11 cellular contexts compared by ENCODE assay signal in genomic region chr1:228736844-228737415, GRCh38. TPM values are rescaled to one million over a fixed set of nuclear protein-coding genes. Genes with fewer than 3 reads are reported as not detected.
A peak's percentile ranks its signal among the peaks of the same experiment; 100 is the strongest.
DNase-seq lines count a peak whose midpoint lies in the region; ATAC-seq and TF ChIP-seq lines count a peak whose summit lies in the region.
"Had no signal": no experiment of that assay in that cellular context is flagged by ENCODE, and none has a peak within 500 bp of the region (broad histone marks: within the 10 kb centered on the region; RNA-seq: fewer than 3 reads in every experiment).

No MANE protein-coding gene starts in this region.

- H3K27ac ChIP-seq in CD4-positive, CD25-positive, alpha-beta regulatory T cell (ENCODE audit: insufficient read depth, low read length, poor library complexity, severe bottlenecking), result no peak overlapping the region
- H3K27ac ChIP-seq in SJSA1, result no peak overlapping the region
- H3K27ac ChIP-seq: brain microvascular endothelial cell had no signal

- peaks cover 0 to 17% (median 8%) of the 10 kb centered on the region in 4 donors for H3K4me1 Mint-ChIP-seq in CD4-positive, CD25-positive, alpha-beta regulatory T cell
- peaks cover 30% of the 10 kb centered on the region for H3K4me1 Mint-ChIP-seq in glutamatergic neuron (ENCODE audit: low read depth, unreplicated experiment)
- H3K4me1 Mint-ChIP-seq in progenitor cell of endocrine pancreas (ENCODE audit: low read depth), result peaks cover 33% of the 10 kb centered on the region

- H3K27me3 Mint-ChIP-seq in CD4-positive, CD25-positive, alpha-beta regulatory T cell, result peaks cover 65% of the 10 kb centered on the region
- peaks cover 4% of the 10 kb centered on the region for H3K27me3 Mint-ChIP-seq in glutamatergic neuron (ENCODE audit: unreplicated experiment)
- peaks cover 8% of the 10 kb centered on the region for H3K27me3 Mint-ChIP-seq in progenitor cell of endocrine pancreas

- no peaks in the 10 kb centered on the region for H3K36me3 Mint-ChIP-seq in CD4-positive, CD25-positive, alpha-beta regulatory T cell
- peaks cover 8% of the 10 kb centered on the region for H3K36me3 Mint-ChIP-seq in glutamatergic neuron (ENCODE audit: unreplicated experiment)
- peaks cover 26% of the 10 kb centered on the region for H3K36me3 Mint-ChIP-seq in progenitor cell of endocrine pancreas (ENCODE audit: insufficient read depth)

- DNase-seq in CD4-positive, CD25-positive, alpha-beta regulatory T cell, result no peak
- DNase-seq in SJSA1 (ENCODE audit: low read depth in 1 of 2, low spot score in 2 of 2), result peak in 1 of 2 experiments; percentile 8
- DNase-seq in glutamatergic neuron, result no peak
- DNase-seq in progenitor cell of endocrine pancreas (ENCODE audit: low spot score, unreplicated experiment), result no peak
- DNase-seq in GM03348 (ENCODE audit: low spot score), result no peak
- DNase-seq: brain microvascular endothelial cell, DMS 273 treated with DMSO at 0.1 percent for 48 hours, NCI-H226 had no signal

- H3K27ac Mint-ChIP-seq in CD4-positive, CD25-positive, alpha-beta regulatory T cell, result no peak overlapping the region
- peak overlapping the region; percentile 97 for H3K27ac Mint-ChIP-seq in glutamatergic neuron (ENCODE audit: unreplicated experiment)
- peak overlapping the region; percentile 89 for H3K27ac Mint-ChIP-seq in progenitor cell of endocrine pancreas

- H3K36me3 ChIP-seq in CD4-positive, CD25-positive, alpha-beta regulatory T cell (ENCODE audit: control insufficient read depth, insufficient read depth, low read length), result no peaks in the 10 kb centered on the region
- H3K36me3 ChIP-seq in SJSA1, result peaks cover 27% of the 10 kb centered on the region
- H3K36me3 ChIP-seq: brain microvascular endothelial cell had no signal

- H3K4me3 Mint-ChIP-seq in CD4-positive, CD25-positive, alpha-beta regulatory T cell, result peak overlapping the region in 3 of 4 donors; percentile 62 to 88 (median 62)
- H3K4me3 Mint-ChIP-seq in glutamatergic neuron (ENCODE audit: unreplicated experiment) (peak overlapping the region; percentile 98), progenitor cell of endocrine pancreas (ENCODE audit: low read depth) (peak overlapping the region; percentile 98)

- H3K4me1 ChIP-seq in CD4-positive, CD25-positive, alpha-beta regulatory T cell (ENCODE audit: control insufficient read depth, insufficient read depth, low read length, poor library complexity, severe bottlenecking), result peaks cover 13% of the 10 kb centered on the region
- peaks cover 10% of the 10 kb centered on the region for H3K4me1 ChIP-seq in SJSA1 (replicated peaks)

- no peak for ATAC-seq in CD4-positive, CD25-positive, alpha-beta regulatory T cell (ENCODE audit: low read depth in 2 of 2)
- no peak for ATAC-seq in GM19463 (IDR thresholded peaks at IDR 0.05; ENCODE audit: unreplicated experiment)
- ATAC-seq in GM19455 (IDR thresholded peaks at IDR 0.05; ENCODE audit: unreplicated experiment), result no peak
- ATAC-seq in HG03196 (IDR thresholded peaks at IDR 0.05; ENCODE audit: unreplicated experiment), result no peak

- no peak overlapping the region for H3K4me3 ChIP-seq in CD4-positive, CD25-positive, alpha-beta regulatory T cell (ENCODE audit: low read depth, low read length)
- H3K4me3 ChIP-seq in SJSA1, result peak overlapping the region; percentile 96

- peaks cover 0 to 4% (median 0%) of the 10 kb centered on the region in 7 donors for H3K9me3 Mint-ChIP-seq in CD4-positive, CD25-positive, alpha-beta regulatory T cell
- H3K9me3 Mint-ChIP-seq in glutamatergic neuron (ENCODE audit: unreplicated experiment) (peaks cover 8% of the 10 kb centered on the region), progenitor cell of endocrine pancreas (ENCODE audit: low read depth) (no peaks in the 10 kb centered on the region)

- peaks cover 31% of the 10 kb centered on the region for H3K27me3 ChIP-seq in CD4-positive, CD25-positive, alpha-beta regulatory T cell (ENCODE audit: control insufficient read depth, insufficient read depth, low read length)
- H3K27me3 ChIP-seq in SJSA1 (replicated peaks), result no peaks in the 10 kb centered on the region

- TF ChIP-seq CTCF in glutamatergic neuron (IDR thresholded peaks at IDR 0.05; ENCODE audit: partially characterized antibody, unreplicated experiment) (no peak), progenitor cell of endocrine pancreas (IDR thresholded peaks at IDR 0.05; ENCODE audit: unreplicated experiment) (no peak)

- no peaks in the 10 kb centered on the region for H3K9me3 ChIP-seq in CD4-positive, CD25-positive, alpha-beta regulatory T cell (ENCODE audit: control insufficient read depth in 2 of 2, low read length in 2 of 2)
- H3K9me3 ChIP-seq in SJSA1 (replicated peaks), result no peaks in the 10 kb centered on the region

RNA-seq across cellular contexts. Expression of gene RHOU, which starts 1.7 kb away (rescaled TPM):
- total RNA-seq in CD4-positive, CD25-positive, alpha-beta regulatory T cell, result 1.6 TPM
- polyA plus RNA-seq in CD4-positive, CD25-positive, alpha-beta regulatory T cell, result under 1 TPM; 0.05 to 0.19 (median 0.12) TPM
- 13.6 and 17.7 TPM in 2 replicates for total RNA-seq in SJSA1 (2014; rRNA removed; shearing (Covaris generic))
- total RNA-seq in glutamatergic neuron (ENCODE audit: unreplicated experiment) (79.7 TPM), progenitor cell of endocrine pancreas (54.4 and 56.3 TPM in 2 replicates)

Comparison
In these comparisons a context has a peak if more than half of its experiments do, and no peak if none do; other contexts are left out.
1. H3K27ac Mint-ChIP-seq: peak in glutamatergic neuron (single experiment) and progenitor cell of endocrine pancreas (single experiment); none in CD4-positive, CD25-positive, alpha-beta regulatory T cell (0 of 3).
2. Peak in every context shown above with its lines, with median percentiles within 50 percentile points of each other: H3K4me3 Mint-ChIP-seq.